Comparison of ENCODE assay signal across 26 cellular contexts in the genomic region with DNA sequence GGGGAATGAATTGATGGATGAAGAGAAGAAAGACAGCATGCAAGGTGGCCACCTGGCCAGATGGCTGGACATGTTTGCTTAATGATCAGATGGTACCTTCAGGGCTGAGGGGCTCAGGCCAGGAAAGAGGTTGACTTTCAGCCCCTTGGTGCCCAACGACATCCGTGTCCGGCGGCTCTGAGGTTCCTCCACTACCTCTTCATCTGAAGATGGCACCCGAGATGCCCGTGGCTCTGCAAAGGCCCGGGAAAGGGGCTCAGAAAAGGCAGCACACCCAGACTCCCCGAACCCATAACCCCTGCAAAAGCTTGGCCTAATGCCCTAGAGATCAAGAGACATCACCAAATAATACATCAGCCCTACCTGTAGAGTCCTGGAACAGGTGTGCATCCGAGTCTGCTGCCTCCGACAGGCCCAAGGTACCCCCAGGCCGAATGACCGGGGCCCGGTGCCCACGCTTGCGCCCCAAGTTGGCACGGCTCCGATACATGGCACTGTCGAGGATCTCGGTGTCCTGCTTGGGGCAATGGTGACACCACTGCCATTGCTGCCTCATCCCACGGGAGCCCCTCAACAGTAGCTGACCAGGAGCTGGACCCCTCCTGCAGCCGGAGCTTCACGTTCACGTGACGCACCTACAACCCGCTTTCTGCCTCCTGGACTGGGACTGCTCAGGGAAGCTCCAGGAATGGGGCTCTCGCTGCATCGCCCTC. TPM values are rescaled to one million over a fixed set of nuclear protein-coding genes. Genes with fewer than 3 reads are reported as not detected.
"Had no signal": no experiment of that assay in that cellular context is flagged by ENCODE, and none has a peak within 500 bp of the region (broad histone marks: within the 10 kb centered on the region; RNA-seq: fewer than 3 reads in every experiment).

No MANE protein-coding gene starts in this region.

- ATAC-seq: heart right ventricle; stimulated activated memory B cell treated with anti-CD40 and anti-IgM and Interleukin-4, amounts not matched to agents 10 μg/mL and 1 μg/mL and 100 μg/mL, for 72 hours; T-cell; WTC11 had no signal

- DNase-seq: activated naive CD8-positive, alpha-beta T cell treated with anti-CD3 and anti-CD28 coated beads for 36 hours; activated T-cell treated with anti-CD3 and anti-CD28 coated beads, Interleukin-2, amount 50 U/mL, for 1 hour; cortex of kidney; endodermal cell; erythroblast; foreskin fibroblast; heart right ventricle; nucleus accumbens; stimulated activated CD4-positive, alpha-beta T cell treated with anti-CD3 and anti-CD28 coated beads, Interleukin-15, amount 100 ng/mL, for 24 hours; stomach; T-cell; T-helper 9 cell; uterus had no signal

- H3K4me1 Mint-ChIP-seq: activated naive CD8-positive, alpha-beta T cell treated with anti-CD3 and anti-CD28 coated beads for 36 hours; T-cell had no signal

- H3K4me3 ChIP-seq: heart right ventricle, sigmoid colon, smooth muscle cell, stomach, suprapubic skin, tibial nerve, uterus had no signal

- H3K4me2 ChIP-seq: smooth muscle cell had no signal

- H3K27me3 Mint-ChIP-seq: activated naive CD8-positive, alpha-beta T cell treated with anti-CD3 and anti-CD28 coated beads for 36 hours; stimulated activated memory B cell treated with anti-CD40 and anti-IgM and Interleukin-4, amounts not matched to agents 10 μg/mL and 1 μg/mL and 100 μg/mL, for 72 hours; T-cell had no signal

- H3K27me3 ChIP-seq: heart right ventricle, sigmoid colon, stomach, suprapubic skin, tibial nerve, uterus had no signal

- H3K27ac Mint-ChIP-seq: activated naive CD8-positive, alpha-beta T cell treated with anti-CD3 and anti-CD28 coated beads for 36 hours; endodermal cell; nephron; stimulated activated memory B cell treated with anti-CD40 and anti-IgM and Interleukin-4, amounts not matched to agents 10 μg/mL and 1 μg/mL and 100 μg/mL, for 72 hours; T-cell; WTC11 had no signal

- H3K36me3 ChIP-seq: uterus had no signal

- H3K4me3 Mint-ChIP-seq: activated naive CD8-positive, alpha-beta T cell treated with anti-CD3 and anti-CD28 coated beads for 36 hours; endodermal cell; nephron; stimulated activated memory B cell treated with anti-CD40 and anti-IgM and Interleukin-4, amounts not matched to agents 10 μg/mL and 1 μg/mL and 100 μg/mL, for 72 hours; T-cell; WTC11 had no signal

- H3K27ac ChIP-seq: heart right ventricle, sigmoid colon, suprapubic skin, tibial nerve, uterus had no signal

- FAIRE-seq: keratinocyte had no signal

- H3K9me3 ChIP-seq: suprapubic skin had no signal

RNA-seq across cellular contexts. Expression of a gene that starts 36.3 kb away (rescaled TPM):
- total RNA-seq: activated naive CD8-positive, alpha-beta T cell treated with anti-CD3 and anti-CD28 coated beads for 36 hours; bronchial epithelial cell; endodermal cell; fibroblast of lung; mononuclear cell; myocyte; renal cortical epithelial cell; smooth muscle cell; suprapubic skin; T-cell had no signal
- polyA plus RNA-seq: fibroblast of lung, keratinocyte, stomach had no signal
